8 cellular contexts compared by ENCODE assay signal in genomic region chr10:17586741-17587720, GRCh38. TPM values are rescaled to one million over a fixed set of nuclear protein-coding genes. Genes with fewer than 3 reads are reported as not detected.
A peak's percentile ranks its signal among the peaks of the same experiment; 100 is the strongest.
DNase-seq lines count a peak whose midpoint lies in the region; ATAC-seq and TF ChIP-seq lines count a peak whose summit lies in the region.

No MANE protein-coding gene starts in this region.

- peak overlapping the region; percentile 22 for H2AFZ ChIP-seq in mammary epithelial cell (ENCODE audit: low read depth, low read length)

- peaks cover 12% of the 10 kb centered on the region for H3K4me1 Mint-ChIP-seq in activated naive CD8-positive, alpha-beta T cell treated with anti-CD3 and anti-CD28 coated beads, Interleukin-2, amount 10 ng/mL, durations not matched to agents 7 days and 5 days
- peaks cover 4% of the 10 kb centered on the region for H3K4me1 Mint-ChIP-seq in activated CD4-positive, alpha-beta memory T cell treated with anti-CD3 and anti-CD28 coated beads, Interleukin-2, amount 10 ng/mL, durations not matched to agents 7 days and 5 days

- H3K4me2 ChIP-seq in mammary epithelial cell (ENCODE audit: insufficient read depth, low read depth, low read length): no peak overlapping the region
- peak overlapping the region; percentile 52 for H3K4me2 ChIP-seq in skeletal muscle satellite cell (ENCODE audit: low read length)

- no peaks in the 10 kb centered on the region for H3K36me3 ChIP-seq in mammary epithelial cell (ENCODE audit: insufficient read depth, low read length)
- H3K36me3 ChIP-seq in breast epithelium: no peaks in the 10 kb centered on the region
- H3K36me3 ChIP-seq in skeletal muscle satellite cell (ENCODE audit: insufficient read depth, low read length): no peaks in the 10 kb centered on the region

- no peak overlapping the region for H3K4me3 ChIP-seq in mammary epithelial cell (replicated peaks in 1 of 3; ENCODE audit: insufficient read depth in 1 of 3, low read depth in 2 of 3, low read length in 3 of 3)
- H3K4me3 ChIP-seq in breast epithelium: no peak overlapping the region
- no peak overlapping the region for H3K4me3 ChIP-seq in skeletal muscle satellite cell (ENCODE audit: low read length)

- ATAC-seq in HG03108 (IDR thresholded peaks at IDR 0.05; ENCODE audit: unreplicated experiment): peak; percentile 61
- peak; percentile 81 for ATAC-seq in activated naive CD8-positive, alpha-beta T cell treated with anti-CD3 and anti-CD28 coated beads, Interleukin-2, amount 10 ng/mL, durations not matched to agents 7 days and 5 days (ENCODE audit: low read depth)

- no TSS peak for BruUV-seq in mammary epithelial cell (replicated peaks; lab: Mats Ljungman, UMichigan)

- H3K4me1 ChIP-seq in mammary epithelial cell (ENCODE audit: insufficient read depth, low read length) (no peaks in the 10 kb centered on the region), breast epithelium (no peaks in the 10 kb centered on the region), skeletal muscle satellite cell (ENCODE audit: control insufficient read depth, insufficient read depth, low read length) (peaks cover 10% of the 10 kb centered on the region)

- H3K9me3 Mint-ChIP-seq in activated naive CD8-positive, alpha-beta T cell treated with anti-CD3 and anti-CD28 coated beads, Interleukin-2, amount 10 ng/mL, durations not matched to agents 7 days and 5 days: no peaks in the 10 kb centered on the region
- H3K9me3 Mint-ChIP-seq in activated CD4-positive, alpha-beta memory T cell treated with anti-CD3 and anti-CD28 coated beads, Interleukin-2, amount 10 ng/mL, durations not matched to agents 7 days and 5 days: no peaks in the 10 kb centered on the region

- dilution Hi-C loops in mammary epithelial cell (cut with HindIII; ENCODE audit: low sequenced_read_pairs): no loop called here

- no peaks in the 10 kb centered on the region for H3K9me3 ChIP-seq in mammary epithelial cell (replicated peaks; ENCODE audit: insufficient read depth, low read length)
- no peaks in the 10 kb centered on the region for H3K9me3 ChIP-seq in breast epithelium
- no peaks in the 10 kb centered on the region for H3K9me3 ChIP-seq in skeletal muscle satellite cell (replicated peaks; ENCODE audit: low read length)

- DNase-seq in mammary epithelial cell (peak; percentile 7), breast epithelium (ENCODE audit: low spot score in 2 of 2) (no peak), cortex of kidney (lab: John Stamatoyannopoulos, UW) (no peak), AG08396 (ENCODE audit: low spot score) (no peak)
- no peak for DNase-seq in activated naive CD8-positive, alpha-beta T cell treated with anti-CD3 and anti-CD28 coated beads, Interleukin-2, amount 10 ng/mL, durations not matched to agents 7 days and 5 days
- no peak for DNase-seq in activated CD4-positive, alpha-beta memory T cell treated with anti-CD3 and anti-CD28 coated beads, Interleukin-2, amount 10 ng/mL, durations not matched to agents 7 days and 5 days

- H3K4me3 Mint-ChIP-seq in activated naive CD8-positive, alpha-beta T cell treated with anti-CD3 and anti-CD28 coated beads, Interleukin-2, amount 10 ng/mL, durations not matched to agents 7 days and 5 days: peak overlapping the region; percentile 63
- H3K4me3 Mint-ChIP-seq in activated CD4-positive, alpha-beta memory T cell treated with anti-CD3 and anti-CD28 coated beads, Interleukin-2, amount 10 ng/mL, durations not matched to agents 7 days and 5 days: no peak overlapping the region

- CTCF ChIA-PET in mammary epithelial cell (lab: Charles Lee; ENCODE audit: low non-redundant PET): interaction anchor here (0.6 kb wide), 1 partner anchor 145 kb away, joined by 3 read pairs; no protein-coding TSS in a partner anchor
- CTCF ChIA-PET in activated CD4-positive, alpha-beta memory T cell treated with anti-CD3 and anti-CD28 coated beads, Interleukin-2, amount 10 ng/mL, durations not matched to agents 7 days and 5 days (lab: Charles Lee): interaction anchor here (0.7 kb wide), 1 partner anchor 133 kb away, joined by 3 read pairs; no protein-coding TSS in a partner anchor

- in situ Hi-C loops in mammary epithelial cell (cut with MboI; ENCODE audit: low sequenced_read_pairs in 2 of 2): no loop called here

- TF ChIP-seq CTCF in mammary epithelial cell (conservative IDR thresholded peaks at IDR 0.05 in 1 of 2, IDR thresholded peaks at IDR 0.05 in 1 of 2; ENCODE audit: extremely low read depth in 1 of 2, insufficient read depth in 1 of 2, low read depth in 1 of 2, low read length in 2 of 2): no peak
- TF ChIP-seq CTCF in breast epithelium (IDR thresholded peaks at IDR 0.05): no peak

- no peaks in the 10 kb centered on the region for H3K36me3 Mint-ChIP-seq in activated naive CD8-positive, alpha-beta T cell treated with anti-CD3 and anti-CD28 coated beads, Interleukin-2, amount 10 ng/mL, durations not matched to agents 7 days and 5 days
- H3K36me3 Mint-ChIP-seq in activated CD4-positive, alpha-beta memory T cell treated with anti-CD3 and anti-CD28 coated beads, Interleukin-2, amount 10 ng/mL, durations not matched to agents 7 days and 5 days (ENCODE audit: low read depth): no peaks in the 10 kb centered on the region

- no peak for TF ChIP-seq POLR2A in breast epithelium (IDR thresholded peaks at IDR 0.05)

- intact Hi-C loops in mammary epithelial cell (cut with micrococcal nuclease) (no loop called here), breast epithelium (cut with DNase I; ENCODE audit: low total_unique reads) (no loop called here)

- no peak overlapping the region for H3K27ac ChIP-seq in mammary epithelial cell (ENCODE audit: insufficient read depth, low read depth, low read length)
- no peak overlapping the region for H3K27ac ChIP-seq in breast epithelium

- H4K20me1 ChIP-seq in mammary epithelial cell (ENCODE audit: insufficient read depth, low read length): no peaks in the 10 kb centered on the region

- no peaks in the 10 kb centered on the region for H3K27me3 Mint-ChIP-seq in activated naive CD8-positive, alpha-beta T cell treated with anti-CD3 and anti-CD28 coated beads, Interleukin-2, amount 10 ng/mL, durations not matched to agents 7 days and 5 days
- peaks cover 13% of the 10 kb centered on the region for H3K27me3 Mint-ChIP-seq in activated CD4-positive, alpha-beta memory T cell treated with anti-CD3 and anti-CD28 coated beads, Interleukin-2, amount 10 ng/mL, durations not matched to agents 7 days and 5 days

- WGBS in mammary epithelial cell (ENCODE audit: low coverage, missing lambda C conversion rate): 73% methylated on average over 13 of the region's 13 CpGs

- H3K79me2 ChIP-seq in mammary epithelial cell (ENCODE audit: insufficient read depth, low read length): no peaks in the 10 kb centered on the region

- H3K27ac Mint-ChIP-seq in activated naive CD8-positive, alpha-beta T cell treated with anti-CD3 and anti-CD28 coated beads, Interleukin-2, amount 10 ng/mL, durations not matched to agents 7 days and 5 days: peak overlapping the region; percentile 71
- no peak overlapping the region for H3K27ac Mint-ChIP-seq in activated CD4-positive, alpha-beta memory T cell treated with anti-CD3 and anti-CD28 coated beads, Interleukin-2, amount 10 ng/mL, durations not matched to agents 7 days and 5 days

- H3K27me3 ChIP-seq in mammary epithelial cell (ENCODE audit: insufficient read depth, low read length): no peaks in the 10 kb centered on the region
- H3K27me3 ChIP-seq in breast epithelium: no peaks in the 10 kb centered on the region
- H3K27me3 ChIP-seq in skeletal muscle satellite cell (ENCODE audit: control insufficient read depth, insufficient read depth, low read length): no peaks in the 10 kb centered on the region

- POLR2A ChIA-PET in activated naive CD8-positive, alpha-beta T cell treated with anti-CD3 and anti-CD28 coated beads, Interleukin-2, amount 10 ng/mL, durations not matched to agents 7 days and 5 days (lab: Charles Lee): interaction anchor here (0.7 kb wide), 1 partner anchor 726 kb away, joined by 5 read pairs; no protein-coding TSS in a partner anchor
- POLR2A ChIA-PET in activated CD4-positive, alpha-beta memory T cell treated with anti-CD3 and anti-CD28 coated beads, Interleukin-2, amount 10 ng/mL, durations not matched to agents 7 days and 5 days (lab: Charles Lee): no interaction called here

- H3K9ac ChIP-seq in mammary epithelial cell (ENCODE audit: insufficient read depth, low read length): no peak overlapping the region
- no peak overlapping the region for H3K9ac ChIP-seq in skeletal muscle satellite cell (ENCODE audit: low read depth, low read length)

RNA-seq across cellular contexts. Expression of gene HACD1, which starts 30.1 kb away (rescaled TPM):
- total RNA-seq in mammary epithelial cell (10 to 100 TPM; 30.3 to 35.4 TPM), breast epithelium (10 to 100 TPM; 13.1 to 60.3 (median 13.2) TPM)
- 15.7 TPM for polyA plus RNA-seq in mammary epithelial cell
- 18.2 TPM for polyA minus RNA-seq in mammary epithelial cell
- total RNA-seq in activated naive CD8-positive, alpha-beta T cell treated with anti-CD3 and anti-CD28 coated beads, Interleukin-2, amount 10 ng/mL, durations not matched to agents 7 days and 5 days: under 1 TPM; 0.61 to 0.88 TPM
- total RNA-seq in skeletal muscle satellite cell (2012; rRNA removed): 20.5 and 38.0 TPM in 2 replicates
- total RNA-seq in activated CD4-positive, alpha-beta memory T cell treated with anti-CD3 and anti-CD28 coated beads, Interleukin-2, amount 10 ng/mL, durations not matched to agents 7 days and 5 days: 1 to 10 TPM; 3.7 to 4.6 TPM

RNA-seq across cellular contexts. Expression of gene STAM, which starts 56.9 kb away (rescaled TPM):
- total RNA-seq in mammary epithelial cell: 10 to 100 TPM; 32.0 to 35.9 TPM
- 29.1 TPM for polyA plus RNA-seq in mammary epithelial cell
- polyA minus RNA-seq in mammary epithelial cell: 32.1 TPM
- total RNA-seq in breast epithelium: 10 to 100 TPM; 19.0 to 25.2 (median 22.7) TPM
- 10 to 100 TPM; 20.0 to 23.1 TPM for total RNA-seq in activated naive CD8-positive, alpha-beta T cell treated with anti-CD3 and anti-CD28 coated beads, Interleukin-2, amount 10 ng/mL, durations not matched to agents 7 days and 5 days
- 22.8 and 27.1 TPM in 2 replicates for total RNA-seq in skeletal muscle satellite cell (2012; rRNA removed)
- 10 to 100 TPM; 39.8 to 39.9 TPM for total RNA-seq in activated CD4-positive, alpha-beta memory T cell treated with anti-CD3 and anti-CD28 coated beads, Interleukin-2, amount 10 ng/mL, durations not matched to agents 7 days and 5 days
